In the genomic region with DNA sequence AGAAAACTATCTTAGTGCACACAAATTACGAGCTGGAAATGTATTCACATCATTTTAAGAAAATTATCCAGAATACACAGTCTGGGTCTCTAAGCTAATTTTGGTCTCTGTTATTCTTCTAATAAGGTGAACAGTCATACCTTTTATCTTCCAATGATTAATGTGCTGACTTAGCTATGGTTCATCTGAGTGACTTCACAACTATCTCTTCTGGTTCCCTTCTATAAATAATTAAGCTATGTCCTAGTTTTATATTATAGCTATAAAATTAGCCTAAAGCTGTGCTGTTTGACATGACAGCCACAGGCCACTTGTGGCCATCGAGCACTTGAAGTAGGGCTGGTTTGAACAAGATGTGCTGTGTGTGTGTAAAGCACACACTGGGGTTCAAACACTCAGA, we compare ENCODE assay signal across 1 cellular context.
TF ChIP-seq lines count a peak whose summit lies in the region.

No MANE protein-coding gene starts in this region.

TF ChIP-seq in WTC11, 78 proteins besides CTCF, POLR2A, EP300 and RAD21 (continued from another document):
- TF ChIP-seq, protein P1, sequence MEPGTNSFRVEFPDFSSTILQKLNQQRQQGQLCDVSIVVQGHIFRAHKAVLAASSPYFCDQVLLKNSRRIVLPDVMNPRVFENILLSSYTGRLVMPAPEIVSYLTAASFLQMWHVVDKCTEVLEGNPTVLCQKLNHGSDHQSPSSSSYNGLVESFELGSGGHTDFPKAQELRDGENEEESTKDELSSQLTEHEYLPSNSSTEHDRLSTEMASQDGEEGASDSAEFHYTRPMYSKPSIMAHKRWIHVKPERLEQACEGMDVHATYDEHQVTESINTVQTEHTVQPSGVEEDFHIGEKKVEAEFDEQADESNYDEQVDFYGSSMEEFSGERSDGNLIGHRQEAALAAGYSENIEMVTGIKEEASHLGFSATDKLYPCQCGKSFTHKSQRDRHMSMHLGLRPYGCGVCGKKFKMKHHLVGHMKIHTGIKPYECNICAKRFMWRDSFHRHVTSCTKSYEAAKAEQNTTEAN (CRISPR knock-in tag; IDR thresholded peaks at IDR 0.05), result no peak
- TF ChIP-seq HMGA2 (CRISPR knock-in tag; IDR thresholded peaks at IDR 0.05), result no peak
- TF ChIP-seq, protein P2, sequence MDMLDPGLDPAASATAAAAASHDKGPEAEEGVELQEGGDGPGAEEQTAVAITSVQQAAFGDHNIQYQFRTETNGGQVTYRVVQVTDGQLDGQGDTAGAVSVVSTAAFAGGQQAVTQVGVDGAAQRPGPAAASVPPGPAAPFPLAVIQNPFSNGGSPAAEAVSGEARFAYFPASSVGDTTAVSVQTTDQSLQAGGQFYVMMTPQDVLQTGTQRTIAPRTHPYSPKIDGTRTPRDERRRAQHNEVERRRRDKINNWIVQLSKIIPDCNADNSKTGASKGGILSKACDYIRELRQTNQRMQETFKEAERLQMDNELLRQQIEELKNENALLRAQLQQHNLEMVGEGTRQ (CRISPR knock-in tag; IDR thresholded peaks at IDR 0.05), result no peak
- TF ChIP-seq, protein P3, sequence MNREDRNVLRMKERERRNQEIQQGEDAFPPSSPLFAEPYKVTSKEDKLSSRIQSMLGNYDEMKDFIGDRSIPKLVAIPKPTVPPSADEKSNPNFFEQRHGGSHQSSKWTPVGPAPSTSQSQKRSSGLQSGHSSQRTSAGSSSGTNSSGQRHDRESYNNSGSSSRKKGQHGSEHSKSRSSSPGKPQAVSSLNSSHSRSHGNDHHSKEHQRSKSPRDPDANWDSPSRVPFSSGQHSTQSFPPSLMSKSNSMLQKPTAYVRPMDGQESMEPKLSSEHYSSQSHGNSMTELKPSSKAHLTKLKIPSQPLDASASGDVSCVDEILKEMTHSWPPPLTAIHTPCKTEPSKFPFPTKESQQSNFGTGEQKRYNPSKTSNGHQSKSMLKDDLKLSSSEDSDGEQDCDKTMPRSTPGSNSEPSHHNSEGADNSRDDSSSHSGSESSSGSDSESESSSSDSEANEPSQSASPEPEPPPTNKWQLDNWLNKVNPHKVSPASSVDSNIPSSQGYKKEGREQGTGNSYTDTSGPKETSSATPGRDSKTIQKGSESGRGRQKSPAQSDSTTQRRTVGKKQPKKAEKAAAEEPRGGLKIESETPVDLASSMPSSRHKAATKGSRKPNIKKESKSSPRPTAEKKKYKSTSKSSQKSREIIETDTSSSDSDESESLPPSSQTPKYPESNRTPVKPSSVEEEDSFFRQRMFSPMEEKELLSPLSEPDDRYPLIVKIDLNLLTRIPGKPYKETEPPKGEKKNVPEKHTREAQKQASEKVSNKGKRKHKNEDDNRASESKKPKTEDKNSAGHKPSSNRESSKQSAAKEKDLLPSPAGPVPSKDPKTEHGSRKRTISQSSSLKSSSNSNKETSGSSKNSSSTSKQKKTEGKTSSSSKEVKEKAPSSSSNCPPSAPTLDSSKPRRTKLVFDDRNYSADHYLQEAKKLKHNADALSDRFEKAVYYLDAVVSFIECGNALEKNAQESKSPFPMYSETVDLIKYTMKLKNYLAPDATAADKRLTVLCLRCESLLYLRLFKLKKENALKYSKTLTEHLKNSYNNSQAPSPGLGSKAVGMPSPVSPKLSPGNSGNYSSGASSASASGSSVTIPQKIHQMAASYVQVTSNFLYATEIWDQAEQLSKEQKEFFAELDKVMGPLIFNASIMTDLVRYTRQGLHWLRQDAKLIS (CRISPR knock-in tag; IDR thresholded peaks at IDR 0.05; ENCODE audit: borderline replicate concordance), result no peak
- no peak for TF ChIP-seq TEAD4 (CRISPR knock-in tag; IDR thresholded peaks at IDR 0.05)
- TF ChIP-seq, protein P4, sequence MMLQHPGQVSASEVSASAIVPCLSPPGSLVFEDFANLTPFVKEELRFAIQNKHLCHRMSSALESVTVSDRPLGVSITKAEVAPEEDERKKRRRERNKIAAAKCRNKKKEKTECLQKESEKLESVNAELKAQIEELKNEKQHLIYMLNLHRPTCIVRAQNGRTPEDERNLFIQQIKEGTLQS (CRISPR knock-in tag; conservative IDR thresholded peaks at IDR 0.05), result no peak
- TF ChIP-seq NFE2L1 (CRISPR knock-in tag; IDR thresholded peaks at IDR 0.05), result no peak
